In the genomic region with DNA sequence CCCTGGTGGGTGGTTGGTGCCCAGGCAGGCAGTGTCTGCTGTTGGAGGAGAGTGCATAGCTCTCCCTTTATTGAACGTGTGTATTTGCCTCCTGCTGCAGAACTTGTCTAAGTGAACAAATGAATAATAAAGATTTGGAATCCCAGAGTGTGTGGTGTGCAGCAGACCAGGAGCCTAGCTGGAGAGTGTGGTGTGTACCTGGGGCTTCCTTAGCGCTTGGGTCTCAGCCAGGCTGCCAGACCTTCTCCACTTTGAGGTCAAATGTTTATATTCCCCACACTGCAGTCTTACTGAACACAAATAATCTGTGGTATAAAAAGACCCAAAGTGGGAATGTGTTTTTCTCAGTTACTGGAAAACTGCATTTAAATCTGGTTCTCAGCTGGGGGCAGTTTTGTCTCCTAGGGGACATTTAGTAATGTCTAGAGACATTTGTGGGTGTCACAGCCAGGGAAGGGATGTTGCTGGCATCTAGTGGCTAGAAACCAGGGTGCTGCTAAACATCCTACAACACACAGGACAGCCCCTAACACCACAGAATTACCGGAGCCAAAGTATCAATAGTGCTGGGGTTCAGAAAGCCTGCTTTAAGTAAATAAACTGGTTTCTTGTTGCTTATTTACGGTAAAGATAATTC, we compare ENCODE assay signal across 10 cellular contexts. TPM values are rescaled to one million over a fixed set of nuclear protein-coding genes. Genes with fewer than 3 reads are reported as not detected.
A peak's percentile ranks its signal among the peaks of the same experiment; 100 is the strongest.
DNase-seq lines count a peak whose midpoint lies in the region; ATAC-seq and TF ChIP-seq lines count a peak whose summit lies in the region.
"Had no signal": no experiment of that assay in that cellular context is flagged by ENCODE, and none has a peak within 500 bp of the region (broad histone marks: within the 10 kb centered on the region; RNA-seq: fewer than 3 reads in every experiment).

No MANE protein-coding gene starts in this region.

- H3K9me3 ChIP-seq in Karpas-422 (ENCODE audit: low read length) = no peaks in the 10 kb centered on the region

- H3K4me3 ChIP-seq in Karpas-422 (ENCODE audit: low read length) (peak overlapping the region; percentile 22; the same call in 1 of the 2 replicates), coronary artery (no peak overlapping the region)

- no peaks in the 10 kb centered on the region for H3K36me3 ChIP-seq in Karpas-422 (ENCODE audit: insufficient read depth, low read length)

- peaks cover 4% of the 10 kb centered on the region for H3K36me3 Mint-ChIP-seq in brain

- no peaks in the 10 kb centered on the region for H3K27me3 Mint-ChIP-seq in brain
- H3K27me3 Mint-ChIP-seq: dendritic cell treated with granulocyte-macrophage colony-stimulating factor and Interleukin-4, amounts not matched to agents 40 ng/mL and 50 ng/mL, for 4 days had no signal

- H2AFZ ChIP-seq in Karpas-422 (ENCODE audit: low read length) = no peak overlapping the region

- peak overlapping the region; percentile 69 for H3K4me2 ChIP-seq in Karpas-422 (ENCODE audit: low read depth, low read length, poor library complexity, severe bottlenecking)

- peaks cover 22% of the 10 kb centered on the region for H3K79me2 ChIP-seq in Karpas-422 (ENCODE audit: low read length)

- peak overlapping the region; percentile 96 for H3K27ac ChIP-seq in Karpas-422 (ENCODE audit: low read length)
- no peak overlapping the region for H3K27ac ChIP-seq in coronary artery
- H3K27ac ChIP-seq: C4-2B had no signal

- H3K27me3 ChIP-seq in Karpas-422 (ENCODE audit: low read length) = no peaks in the 10 kb centered on the region

- peak; percentile 60 to 64 for TF ChIP-seq CTCF in brain (conservative IDR thresholded peaks at IDR 0.05)
- TF ChIP-seq CTCF in coronary artery (IDR thresholded peaks at IDR 0.05) = no peak

- H3K4me1 ChIP-seq in Karpas-422 (ENCODE audit: low read length) = peaks cover 60% of the 10 kb centered on the region

- no peak overlapping the region for H3K4me3 Mint-ChIP-seq in brain
- H3K4me3 Mint-ChIP-seq: dendritic cell treated with granulocyte-macrophage colony-stimulating factor and Interleukin-4, amounts not matched to agents 40 ng/mL and 50 ng/mL, for 4 days had no signal

- H3K9me2 ChIP-seq in Karpas-422 (replicated peaks; ENCODE audit: insufficient read depth, low read length) = no peaks in the 10 kb centered on the region

- ATAC-seq in GM21360 (IDR thresholded peaks at IDR 0.05; ENCODE audit: unreplicated experiment) = no peak

- intact Hi-C loops in posterior vena cava (cut with DNase I) = no loop called here

- peaks cover 36% of the 10 kb centered on the region for H3K4me1 Mint-ChIP-seq in brain

- DNase-seq in NCI-H345 (lab: John Stamatoyannopoulos, UW) = peak; percentile 13
- no peak for DNase-seq in NCI-H345 treated with DMSO at 0.1 percent for 48 hours (lab: John Stamatoyannopoulos, UW; ENCODE audit: unreplicated experiment)
- peak; percentile 85 for DNase-seq in Karpas-422
- peak; percentile 49 for DNase-seq in posterior vena cava (ENCODE audit: low spot score)
- DNase-seq in cerebellar nuclear complex (lab: John Stamatoyannopoulos, UW) = no peak
- no peak for DNase-seq in coronary artery (ENCODE audit: low spot score)

- no peaks in the 10 kb centered on the region for H4K20me1 ChIP-seq in Karpas-422 (ENCODE audit: insufficient read depth, low read depth, low read length)

- peak overlapping the region in 3 of 5 experiments; percentile 60 to 85 (median 72) for H3K27ac Mint-ChIP-seq in brain
- H3K27ac Mint-ChIP-seq: dendritic cell treated with granulocyte-macrophage colony-stimulating factor and Interleukin-4, amounts not matched to agents 40 ng/mL and 50 ng/mL, for 4 days had no signal

- no peaks in the 10 kb centered on the region for H3K9me3 Mint-ChIP-seq in brain
- H3K9me3 Mint-ChIP-seq: dendritic cell treated with granulocyte-macrophage colony-stimulating factor and Interleukin-4, amounts not matched to agents 40 ng/mL and 50 ng/mL, for 4 days had no signal

- H3K9ac ChIP-seq in Karpas-422 (ENCODE audit: low read length) = peak overlapping the region; percentile 73

RNA-seq across cellular contexts. Expression of a gene that starts 23.6 kb away (rescaled TPM):
- total RNA-seq in Karpas-422 (2014; rRNA removed; shearing (Covaris generic); ENCODE audit: low replicate concordance) = 47.1 and 51.4 TPM in 2 replicates
- 36.1 TPM for polyA plus RNA-seq in brain (ENCODE audit: insufficient read depth, low read depth, low replicate concordance)
- total RNA-seq in posterior vena cava = 1 to 10 TPM; 5.2 to 6.0 TPM

RNA-seq across cellular contexts. Expression of a gene that starts 41.2 kb away (rescaled TPM):
- total RNA-seq in Karpas-422 (2014; rRNA removed; shearing (Covaris generic); ENCODE audit: low replicate concordance) = 0.26 and 0.54 TPM in 2 replicates
- 9.1 TPM for polyA plus RNA-seq in brain (ENCODE audit: insufficient read depth, low read depth, low replicate concordance)
- total RNA-seq in posterior vena cava = under 1 TPM in 1 of 2 donors, not detected in 1; 0.19 TPM

Comparison
In these comparisons a context has a peak if more than half of its experiments do, and no peak if none do; other contexts are left out.
1. DNase-seq: peak in NCI-H345 (single experiment), Karpas-422 (single experiment) and posterior vena cava (single experiment); none in NCI-H345 treated with DMSO at 0.1 percent for 48 hours (single experiment), cerebellar nuclear complex (0 of 2) and coronary artery (single experiment).